ENCODE assay signal across 2 cellular contexts in genomic region chr1:110224240-110224995, GRCh38.
TF ChIP-seq lines count a peak whose summit lies in the region.

No MANE protein-coding gene starts in this region.

TF ChIP-seq in HepG2, 621 proteins besides CTCF, POLR2A, EP300 and RAD21:
- TF ChIP-seq TEAD3 (CRISPR knock-in tag; optimal IDR thresholded peaks at IDR 0.05; ENCODE audit: borderline replicate concordance) (peak; percentile 81), TBP (CRISPR knock-in tag; IDR thresholded peaks at IDR 0.05) (no peak)
- TF ChIP-seq, protein P1, sequence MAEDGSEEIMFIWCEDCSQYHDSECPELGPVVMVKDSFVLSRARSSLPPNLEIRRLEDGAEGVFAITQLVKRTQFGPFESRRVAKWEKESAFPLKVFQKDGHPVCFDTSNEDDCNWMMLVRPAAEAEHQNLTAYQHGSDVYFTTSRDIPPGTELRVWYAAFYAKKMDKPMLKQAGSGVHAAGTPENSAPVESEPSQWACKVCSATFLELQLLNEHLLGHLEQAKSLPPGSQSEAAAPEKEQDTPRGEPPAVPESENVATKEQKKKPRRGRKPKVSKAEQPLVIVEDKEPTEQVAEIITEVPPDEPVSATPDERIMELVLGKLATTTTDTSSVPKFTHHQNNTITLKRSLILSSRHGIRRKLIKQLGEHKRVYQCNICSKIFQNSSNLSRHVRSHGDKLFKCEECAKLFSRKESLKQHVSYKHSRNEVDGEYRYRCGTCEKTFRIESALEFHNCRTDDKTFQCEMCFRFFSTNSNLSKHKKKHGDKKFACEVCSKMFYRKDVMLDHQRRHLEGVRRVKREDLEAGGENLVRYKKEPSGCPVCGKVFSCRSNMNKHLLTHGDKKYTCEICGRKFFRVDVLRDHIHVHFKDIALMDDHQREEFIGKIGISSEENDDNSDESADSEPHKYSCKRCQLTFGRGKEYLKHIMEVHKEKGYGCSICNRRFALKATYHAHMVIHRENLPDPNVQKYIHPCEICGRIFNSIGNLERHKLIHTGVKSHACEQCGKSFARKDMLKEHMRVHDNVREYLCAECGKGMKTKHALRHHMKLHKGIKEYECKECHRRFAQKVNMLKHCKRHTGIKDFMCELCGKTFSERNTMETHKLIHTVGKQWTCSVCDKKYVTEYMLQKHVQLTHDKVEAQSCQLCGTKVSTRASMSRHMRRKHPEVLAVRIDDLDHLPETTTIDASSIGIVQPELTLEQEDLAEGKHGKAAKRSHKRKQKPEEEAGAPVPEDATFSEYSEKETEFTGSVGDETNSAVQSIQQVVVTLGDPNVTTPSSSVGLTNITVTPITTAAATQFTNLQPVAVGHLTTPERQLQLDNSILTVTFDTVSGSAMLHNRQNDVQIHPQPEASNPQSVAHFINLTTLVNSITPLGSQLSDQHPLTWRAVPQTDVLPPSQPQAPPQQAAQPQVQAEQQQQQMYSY (CRISPR knock-in tag; IDR thresholded peaks at IDR 0.05) = peak; percentile 52; the same call in 1 of the 2 replicates

TF ChIP-seq in WTC11, 78 proteins besides CTCF, POLR2A, EP300 and RAD21:
- TF ChIP-seq TP53 (CRISPR knock-in tag; IDR thresholded peaks at IDR 0.05) = no peak
- no peak for TF ChIP-seq MYBL2 (CRISPR knock-in tag; IDR thresholded peaks at IDR 0.05)
- no peak for TF ChIP-seq KAT7 (CRISPR knock-in tag; IDR thresholded peaks at IDR 0.05; ENCODE audit: borderline replicate concordance)
- no peak for TF ChIP-seq MAX (CRISPR knock-in tag; IDR thresholded peaks at IDR 0.05)
- TF ChIP-seq JUN (CRISPR knock-in tag; IDR thresholded peaks at IDR 0.05) = no peak
- TF ChIP-seq ELF4 (CRISPR knock-in tag; IDR thresholded peaks at IDR 0.05; ENCODE audit: low read depth) = no peak
- no peak for TF ChIP-seq ZNF317 (CRISPR knock-in tag; IDR thresholded peaks at IDR 0.05; ENCODE audit: borderline replicate concordance, low read depth)
- TF ChIP-seq, protein P2, sequence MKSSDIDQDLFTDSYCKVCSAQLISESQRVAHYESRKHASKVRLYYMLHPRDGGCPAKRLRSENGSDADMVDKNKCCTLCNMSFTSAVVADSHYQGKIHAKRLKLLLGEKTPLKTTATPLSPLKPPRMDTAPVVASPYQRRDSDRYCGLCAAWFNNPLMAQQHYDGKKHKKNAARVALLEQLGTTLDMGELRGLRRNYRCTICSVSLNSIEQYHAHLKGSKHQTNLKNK (CRISPR knock-in tag; IDR thresholded peaks at IDR 0.05) = no peak
- TF ChIP-seq ZNF281 (CRISPR knock-in tag; IDR thresholded peaks at IDR 0.05) = no peak
- no peak for TF ChIP-seq GRHL2 (CRISPR knock-in tag; IDR thresholded peaks at IDR 0.05; ENCODE audit: insufficient replicate concordance, severe bottlenecking)
- TF ChIP-seq ERG (CRISPR knock-in tag; IDR thresholded peaks at IDR 0.05) = no peak
- TF ChIP-seq NR1H2 (CRISPR knock-in tag; IDR thresholded peaks at IDR 0.05) = no peak
- TF ChIP-seq FOXK1 (CRISPR knock-in tag; IDR thresholded peaks at IDR 0.05) = no peak
- TF ChIP-seq, protein P3, sequence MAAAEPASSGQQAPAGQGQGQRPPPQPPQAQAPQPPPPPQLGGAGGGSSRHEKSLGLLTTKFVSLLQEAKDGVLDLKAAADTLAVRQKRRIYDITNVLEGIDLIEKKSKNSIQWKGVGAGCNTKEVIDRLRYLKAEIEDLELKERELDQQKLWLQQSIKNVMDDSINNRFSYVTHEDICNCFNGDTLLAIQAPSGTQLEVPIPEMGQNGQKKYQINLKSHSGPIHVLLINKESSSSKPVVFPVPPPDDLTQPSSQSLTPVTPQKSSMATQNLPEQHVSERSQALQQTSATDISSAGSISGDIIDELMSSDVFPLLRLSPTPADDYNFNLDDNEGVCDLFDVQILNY (CRISPR knock-in tag; IDR thresholded peaks at IDR 0.05) = no peak
- TF ChIP-seq HMGXB4 (CRISPR knock-in tag; IDR thresholded peaks at IDR 0.05) = no peak
- no peak for TF ChIP-seq ESRRA (CRISPR knock-in tag; IDR thresholded peaks at IDR 0.05; ENCODE audit: borderline replicate concordance)
- no peak for TF ChIP-seq ZNF396 (CRISPR knock-in tag; IDR thresholded peaks at IDR 0.05; ENCODE audit: borderline replicate concordance)
